ENCODE assay signal across 24 cellular contexts in the genomic region with DNA sequence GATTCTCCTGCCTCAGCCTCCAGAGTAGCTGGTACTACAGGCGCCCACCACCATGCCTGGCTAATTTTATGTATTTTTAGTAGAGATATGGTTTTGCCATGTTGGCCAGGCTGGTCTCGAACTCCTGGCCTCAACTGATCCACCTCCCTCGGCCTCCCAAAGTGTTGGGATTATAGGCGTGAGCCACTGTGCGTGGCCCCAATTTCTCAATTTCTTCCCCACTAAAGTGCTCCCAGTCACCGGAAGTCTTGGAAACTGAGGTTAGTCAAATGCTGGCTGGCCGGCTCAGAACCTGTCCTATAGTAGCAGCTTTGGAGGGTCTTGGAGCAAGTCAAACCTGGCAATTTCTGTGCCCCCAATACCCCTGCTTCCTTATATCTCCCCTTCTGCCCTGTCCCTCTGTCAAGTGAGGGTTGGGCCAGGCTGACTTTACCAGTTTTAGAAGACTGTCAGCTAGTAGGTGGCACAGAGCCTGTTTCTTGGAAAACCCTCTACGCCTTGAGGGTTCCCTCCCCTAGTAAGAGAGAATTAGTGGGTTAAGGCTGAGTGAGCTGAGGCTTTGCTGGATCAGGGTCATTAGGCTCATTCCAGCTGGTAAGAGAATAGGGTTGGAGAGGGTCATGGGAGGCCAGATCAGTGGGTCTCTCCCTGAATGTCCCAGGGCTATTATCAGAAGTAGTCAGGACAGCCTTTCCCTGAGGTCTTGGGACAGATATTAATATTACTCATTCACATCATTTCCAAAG.
"Had no signal": no experiment of that assay in that cellular context is flagged by ENCODE, and none has a peak within 500 bp of the region (broad histone marks: within the 10 kb centered on the region; RNA-seq: fewer than 3 reads in every experiment).

No MANE protein-coding gene starts in this region.

- H3K4me3 ChIP-seq: left lung, spleen, thoracic aorta, vagina had no signal

- H3K36me3 Mint-ChIP-seq: activated naive CD4-positive, alpha-beta T cell treated with anti-CD3 and anti-CD28 coated beads, Interleukin-2, amount 50 U/mL, for 24 hours had no signal

- ATAC-seq: activated CD8-positive, alpha-beta T cell treated with anti-CD3 and anti-CD28 coated beads, Interleukin-2, amount 10 ng/mL, durations not matched to agents 7 days and 5 days; foreskin keratinocyte; left lung; natural killer cell treated with Interleukin-12 subunit alpha and Interleukin-12 subunit beta and Interleukin-15 and Interleukin-18, amount 100 ng/mL, for 72 hours; T-cell had no signal

- DNase-seq: activated CD4-positive, alpha-beta T cell treated with anti-CD3 and anti-CD28 coated beads for 1 hour; activated CD4-positive, alpha-beta T cell treated with anti-CD3 and anti-CD28 coated beads, Interleukin-2, amount 50 U/mL, for 1 hour; activated CD8-positive, alpha-beta T cell treated with anti-CD3 and anti-CD28 coated beads, Interleukin-2, amount 10 ng/mL, durations not matched to agents 7 days and 5 days; activated gamma-delta T cell; aorta; brain microvascular endothelial cell; caudate nucleus; dermis blood vessel endothelial cell; effector CD8-positive, alpha-beta T cell; erythroblast; foreskin keratinocyte; immature natural killer cell; left lung; nucleus accumbens; spleen; stimulated activated CD4-positive, alpha-beta T cell treated with anti-CD3 and anti-CD28 coated beads, Interleukin-4, amount 100 ng/mL, for 1 hour; stimulated activated naive CD4-positive, alpha-beta T cell treated with Interleukin-2 at 50 U/mL for 16 hours; T-cell had no signal

- H3K4me3 Mint-ChIP-seq: activated CD8-positive, alpha-beta T cell treated with anti-CD3 and anti-CD28 coated beads, Interleukin-2, amount 10 ng/mL, durations not matched to agents 7 days and 5 days; activated naive CD4-positive, alpha-beta T cell treated with anti-CD3 and anti-CD28 coated beads, Interleukin-2, amount 50 U/mL, for 24 hours; immature natural killer cell; natural killer cell treated with Interleukin-12 subunit alpha and Interleukin-12 subunit beta and Interleukin-15 and Interleukin-18, amount 100 ng/mL, for 72 hours; T-cell; type B pancreatic cell had no signal

- H3K9me3 Mint-ChIP-seq: activated naive CD4-positive, alpha-beta T cell treated with anti-CD3 and anti-CD28 coated beads, Interleukin-2, amount 50 U/mL, for 24 hours; natural killer cell treated with Interleukin-12 subunit alpha and Interleukin-12 subunit beta and Interleukin-15 and Interleukin-18, amount 100 ng/mL, for 72 hours; type B pancreatic cell had no signal

- H3K9me3 ChIP-seq: left lung, thoracic aorta, vagina had no signal

- FAIRE-seq: TTC549 had no signal

- H3K27me3 Mint-ChIP-seq: activated naive CD4-positive, alpha-beta T cell treated with anti-CD3 and anti-CD28 coated beads, Interleukin-2, amount 50 U/mL, for 24 hours; natural killer cell treated with Interleukin-12 subunit alpha and Interleukin-12 subunit beta and Interleukin-15 and Interleukin-18, amount 100 ng/mL, for 72 hours; T-cell; type B pancreatic cell had no signal

- H3K4me1 Mint-ChIP-seq: activated naive CD4-positive, alpha-beta T cell treated with anti-CD3 and anti-CD28 coated beads, Interleukin-2, amount 50 U/mL, for 24 hours; immature natural killer cell had no signal

- H3K27ac Mint-ChIP-seq: activated CD8-positive, alpha-beta T cell treated with anti-CD3 and anti-CD28 coated beads, Interleukin-2, amount 10 ng/mL, durations not matched to agents 7 days and 5 days; activated naive CD4-positive, alpha-beta T cell treated with anti-CD3 and anti-CD28 coated beads, Interleukin-2, amount 50 U/mL, for 24 hours; immature natural killer cell; natural killer cell treated with Interleukin-12 subunit alpha and Interleukin-12 subunit beta and Interleukin-15 and Interleukin-18, amount 100 ng/mL, for 72 hours; T-cell; type B pancreatic cell had no signal
